Comparison of ENCODE assay signal across 8 cellular contexts in the genomic region with DNA sequence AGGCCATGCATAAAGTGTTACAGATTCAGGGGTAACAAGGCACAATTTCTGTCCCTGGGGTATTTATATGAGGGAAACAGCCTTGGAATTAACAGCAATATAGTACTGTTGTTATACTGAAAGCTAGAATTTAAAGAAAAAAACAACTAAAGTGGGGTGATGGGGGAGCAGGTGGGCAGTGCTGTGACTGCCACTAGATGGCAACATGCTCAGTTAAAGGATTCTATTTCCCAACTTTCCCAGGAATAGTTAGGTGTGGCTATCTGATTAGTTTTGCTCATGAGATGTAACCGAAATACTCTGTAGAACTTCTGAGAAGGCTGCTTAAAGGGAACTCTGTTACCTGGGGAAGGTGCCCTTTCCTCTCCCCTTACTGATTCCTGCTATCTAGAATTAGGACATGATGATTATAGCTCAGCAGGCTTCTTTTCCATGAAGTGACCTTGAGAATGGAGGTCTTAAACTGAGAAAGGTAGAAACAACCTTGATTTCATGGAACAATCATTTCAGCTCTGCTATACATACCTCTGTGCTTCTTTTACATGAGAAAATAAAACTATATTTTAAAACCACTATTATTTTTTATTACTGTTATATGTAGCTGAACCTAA.
DNase-seq lines count a peak whose midpoint lies in the region; ATAC-seq and TF ChIP-seq lines count a peak whose summit lies in the region.

No MANE protein-coding gene starts in this region.

- no peaks in the 10 kb centered on the region for H3K9me2 ChIP-seq in PC-3 (replicated peaks; ENCODE audit: low read length)

- TF ChIP-seq CTCF in AG04450 (IDR thresholded peaks at IDR 0.05; ENCODE audit: low read depth, low read length): peak; percentile 94
- TF ChIP-seq CTCF in GM20000 (IDR thresholded peaks at IDR 0.05; ENCODE audit: extremely low read depth, missing control alignments): peak; percentile 42
- TF ChIP-seq CTCF in PC-3 (conservative IDR thresholded peaks at IDR 0.05; ENCODE audit: low read depth, low read length): peak; percentile 98

- H3K4me1 ChIP-seq in PC-3 (ENCODE audit: insufficient read depth, low read length): peaks cover 4% of the 10 kb centered on the region; the same call in 1 of the 2 replicates

- peak overlapping the region; percentile 2; the same call in 1 of the 2 replicates for H3K9ac ChIP-seq in PC-3 (ENCODE audit: low read length)

- H3K9me3 Mint-ChIP-seq in activated T-cell treated with anti-CD3 and anti-CD28 coated beads, Interleukin-2, amount 50 U/mL, for 4 hours: peaks cover 22% of the 10 kb centered on the region

- H3K27ac ChIP-seq in AG04450 (ENCODE audit: low read depth, low read length) (no peak overlapping the region), PC-3 (ENCODE audit: low read length) (no peak overlapping the region)

- BruUV-seq in PC-3 (replicated peaks; lab: Mats Ljungman, UMichigan): no TSS peak

- H3K4me2 ChIP-seq in PC-3 (ENCODE audit: low read length): peak overlapping the region; percentile 29; the same call in 1 of the 2 replicates

- POLR2A ChIA-PET in AG04450 (lab: Yijun Ruan, JAX) (interaction anchor here (0.6 kb wide), 1 partner anchor 22 kb away, joined by 6 read pairs; no protein-coding TSS in a partner anchor), PC-3 (lab: Charles Lee; ENCODE audit: unreplicated experiment) (no interaction called here)

- no peaks in the 10 kb centered on the region for H3K27me3 Mint-ChIP-seq in activated T-cell treated with anti-CD3 and anti-CD28 coated beads, Interleukin-2, amount 50 U/mL, for 4 hours (ENCODE audit: low read depth)

- H3K4me3 ChIP-seq in AG04450 (ENCODE audit: low read depth, low read length) (no peak overlapping the region), PC-3 (ENCODE audit: low read length) (no peak overlapping the region)

- DNase-seq in AG04450 (ENCODE audit: low read depth, low spot score) (no peak), GM20000 (ENCODE audit: low spot score) (peak; percentile 9), PC-3 (peak; percentile 74), fibroblast of the conjunctiva (ENCODE audit: low read depth) (peak; percentile 23), superior temporal gyrus (ENCODE audit: extremely low spot score) (peak; percentile 58)
- DNase-seq in activated T-cell treated with anti-CD3 and anti-CD28 coated beads, Interleukin-2, amount 50 U/mL, for 4 hours: no peak

- peak overlapping the region; percentile 51; the same call in 1 of the 2 replicates for H2AFZ ChIP-seq in PC-3 (ENCODE audit: low read length)

- intact Hi-C loops in PC-3 (cut with micrococcal nuclease): loop anchor here (1.0 to 5.0 kb wide), 2 partner anchors 118 to 182 kb away; partner anchors contain the start of gene FAM168A

- no peaks in the 10 kb centered on the region for H3K9me3 ChIP-seq in AG04450 (ENCODE audit: control insufficient read depth, insufficient read depth, low read length)
- no peaks in the 10 kb centered on the region for H3K9me3 ChIP-seq in PC-3 (ENCODE audit: low read length)

- H3F3A ChIP-seq in PC-3 (ENCODE audit: low read length, unreplicated experiment): no peaks in the 10 kb centered on the region

- no peaks in the 10 kb centered on the region for H4K20me1 ChIP-seq in PC-3 (ENCODE audit: low read length)

- H3K4me1 Mint-ChIP-seq in activated T-cell treated with anti-CD3 and anti-CD28 coated beads, Interleukin-2, amount 50 U/mL, for 4 hours (ENCODE audit: low read depth): peaks cover 2% of the 10 kb centered on the region

- no peak overlapping the region for H3K4me3 Mint-ChIP-seq in activated T-cell treated with anti-CD3 and anti-CD28 coated beads, Interleukin-2, amount 50 U/mL, for 4 hours

- H3K36me3 ChIP-seq in PC-3 (ENCODE audit: low read depth, low read length): no peaks in the 10 kb centered on the region

- no peaks in the 10 kb centered on the region for H3K27me3 ChIP-seq in AG04450 (ENCODE audit: control insufficient read depth, insufficient read depth, low read length)
- H3K27me3 ChIP-seq in PC-3 (ENCODE audit: low read length): no peaks in the 10 kb centered on the region

- CTCF ChIA-PET in AG04450 (lab: Charles Lee): interaction anchor here (0.5 to 4.7 kb wide), 49 partner anchors 11 to 452 kb away, joined by 3 to 89 read pairs (median 4); partner anchors contain the start of gene FAM168A
- CTCF ChIA-PET in PC-3 (lab: Charles Lee): interaction anchor here (0.6 to 1.8 kb wide), 6 partner anchors 8 to 182 kb away, joined by 3 to 9 read pairs (median 4); no protein-coding TSS in a partner anchor

- H3K79me2 ChIP-seq in PC-3 (ENCODE audit: low read length): no peaks in the 10 kb centered on the region

- peaks cover 11% of the 10 kb centered on the region for H3K36me3 Mint-ChIP-seq in activated T-cell treated with anti-CD3 and anti-CD28 coated beads, Interleukin-2, amount 50 U/mL, for 4 hours (ENCODE audit: insufficient read depth)

- ATAC-seq in PC-3: peak; percentile 96
- no peak for ATAC-seq in activated T-cell treated with anti-CD3 and anti-CD28 coated beads, Interleukin-2, amount 50 U/mL, for 4 hours
- ATAC-seq in HG03442 (IDR thresholded peaks at IDR 0.05; ENCODE audit: unreplicated experiment): no peak
- no peak for ATAC-seq in HG03135 (IDR thresholded peaks at IDR 0.05; ENCODE audit: unreplicated experiment)

Comparison
In these comparisons a context has a peak if more than half of its experiments do, and no peak if none do; other contexts are left out.
1. DNase-seq: peak in GM20000 (single experiment), PC-3 (single experiment), fibroblast of the conjunctiva (single experiment) and superior temporal gyrus (single experiment); none in AG04450 (single experiment) and activated T-cell treated with anti-CD3 and anti-CD28 coated beads, Interleukin-2, amount 50 U/mL, for 4 hours (single experiment).
2. CTCF ChIP-seq: peak in every context shown above with its lines; median percentile 98 in PC-3; 94 in AG04450; 42 in GM20000.